ENCODE assay signal across 22 cellular contexts in genomic region chr9:100038472-100038871, GRCh38.
A peak's percentile ranks its signal among the peaks of the same experiment; 100 is the strongest.
DNase-seq lines count a peak whose midpoint lies in the region; ATAC-seq and FAIRE-seq lines count a peak whose summit lies in the region.
"Had no signal": no experiment of that assay in that cellular context is flagged by ENCODE, and none has a peak within 500 bp of the region (broad histone marks: within the 10 kb centered on the region; RNA-seq: fewer than 3 reads in every experiment).

No MANE protein-coding gene starts in this region.

- no peak overlapping the region for H3K4me3 Mint-ChIP-seq in activated T-cell treated with anti-CD3 and anti-CD28 coated beads, Interleukin-2, amount 50 U/mL, for 72 hours
- no peak overlapping the region for H3K4me3 Mint-ChIP-seq in activated T-cell treated with anti-CD3 and anti-CD28 coated beads, Interleukin-2, amount 50 U/mL, for 24 hours
- no peak overlapping the region for H3K4me3 Mint-ChIP-seq in stimulated activated naive B cell treated with anti-CD40 and anti-IgM and Interleukin-4, amounts not matched to agents 10 μg/mL and 1 μg/mL and 100 μg/mL, for 72 hours
- H3K4me3 Mint-ChIP-seq: CD14-positive monocyte; CD4-positive, alpha-beta memory T cell; CD4-positive, CD25-positive, alpha-beta regulatory T cell; CD8-positive, alpha-beta memory T cell had no signal

- peak; percentile 60 for FAIRE-seq in colon (lab: Jason Lieb, UNC)
- FAIRE-seq: A549, GM12878 had no signal

- peaks cover 26 to 44% of the 10 kb centered on the region in 2 donors for H3K36me3 Mint-ChIP-seq in activated T-cell treated with anti-CD3 and anti-CD28 coated beads, Interleukin-2, amount 50 U/mL, for 72 hours (ENCODE audit: insufficient read depth in 2 of 2)
- H3K36me3 Mint-ChIP-seq in activated T-cell treated with anti-CD3 and anti-CD28 coated beads, Interleukin-2, amount 50 U/mL, for 24 hours (ENCODE audit: low read depth): peaks cover 83% of the 10 kb centered on the region
- H3K36me3 Mint-ChIP-seq in stimulated activated naive B cell treated with anti-CD40 and anti-IgM and Interleukin-4, amounts not matched to agents 10 μg/mL and 1 μg/mL and 100 μg/mL, for 72 hours: peaks cover 60 to 71% of the 10 kb centered on the region in 2 donors

- H3K4me1 Mint-ChIP-seq in activated T-cell treated with anti-CD3 and anti-CD28 coated beads, Interleukin-2, amount 50 U/mL, for 72 hours (ENCODE audit: low read depth): peaks cover 6% of the 10 kb centered on the region
- H3K4me1 Mint-ChIP-seq in activated T-cell treated with anti-CD3 and anti-CD28 coated beads, Interleukin-2, amount 50 U/mL, for 24 hours (ENCODE audit: low read depth): peaks cover 43% of the 10 kb centered on the region
- peaks cover 31 to 61% of the 10 kb centered on the region in 2 donors for H3K4me1 Mint-ChIP-seq in stimulated activated naive B cell treated with anti-CD40 and anti-IgM and Interleukin-4, amounts not matched to agents 10 μg/mL and 1 μg/mL and 100 μg/mL, for 72 hours

- H3K27ac Mint-ChIP-seq in activated T-cell treated with anti-CD3 and anti-CD28 coated beads, Interleukin-2, amount 50 U/mL, for 72 hours: peak overlapping the region; percentile 1
- no peak overlapping the region for H3K27ac Mint-ChIP-seq in activated T-cell treated with anti-CD3 and anti-CD28 coated beads, Interleukin-2, amount 50 U/mL, for 24 hours
- H3K27ac Mint-ChIP-seq in stimulated activated naive B cell treated with anti-CD40 and anti-IgM and Interleukin-4, amounts not matched to agents 10 μg/mL and 1 μg/mL and 100 μg/mL, for 72 hours: peak overlapping the region; percentile 53
- H3K27ac Mint-ChIP-seq: CD14-positive monocyte; CD4-positive, alpha-beta memory T cell; CD8-positive, alpha-beta memory T cell had no signal

- no peaks in the 10 kb centered on the region for H3K27me3 Mint-ChIP-seq in activated T-cell treated with anti-CD3 and anti-CD28 coated beads, Interleukin-2, amount 50 U/mL, for 72 hours (ENCODE audit: low read depth)
- no peaks in the 10 kb centered on the region for H3K27me3 Mint-ChIP-seq in activated T-cell treated with anti-CD3 and anti-CD28 coated beads, Interleukin-2, amount 50 U/mL, for 24 hours
- no peaks in the 10 kb centered on the region for H3K27me3 Mint-ChIP-seq in stimulated activated naive B cell treated with anti-CD40 and anti-IgM and Interleukin-4, amounts not matched to agents 10 μg/mL and 1 μg/mL and 100 μg/mL, for 72 hours
- H3K27me3 Mint-ChIP-seq: CD4-positive, alpha-beta memory T cell; CD4-positive, CD25-positive, alpha-beta regulatory T cell; CD8-positive, alpha-beta memory T cell had no signal

- no peak for ATAC-seq in activated T-cell treated with anti-CD3 and anti-CD28 coated beads, Interleukin-2, amount 50 U/mL, for 72 hours (replicated peaks in 1 of 2)
- ATAC-seq in stimulated activated naive B cell treated with anti-CD40 and anti-IgM and Interleukin-4, amounts not matched to agents 10 μg/mL and 1 μg/mL and 100 μg/mL, for 72 hours (replicated peaks): no peak
- ATAC-seq: A549, GM12878 had no signal

- H3K9me3 Mint-ChIP-seq in activated T-cell treated with anti-CD3 and anti-CD28 coated beads, Interleukin-2, amount 50 U/mL, for 72 hours: peaks cover 7 to 15% of the 10 kb centered on the region in 2 donors
- peaks cover 22% of the 10 kb centered on the region for H3K9me3 Mint-ChIP-seq in activated T-cell treated with anti-CD3 and anti-CD28 coated beads, Interleukin-2, amount 50 U/mL, for 24 hours
- peaks cover 7 to 11% of the 10 kb centered on the region in 2 donors for H3K9me3 Mint-ChIP-seq in stimulated activated naive B cell treated with anti-CD40 and anti-IgM and Interleukin-4, amounts not matched to agents 10 μg/mL and 1 μg/mL and 100 μg/mL, for 72 hours

- no peak for DNase-seq in activated T-cell treated with anti-CD3 and anti-CD28 coated beads, Interleukin-2, amount 50 U/mL, for 72 hours
- DNase-seq in activated T-cell treated with anti-CD3 and anti-CD28 coated beads, Interleukin-2, amount 50 U/mL, for 24 hours: no peak
- no peak for DNase-seq in stimulated activated naive B cell treated with anti-CD40 and anti-IgM and Interleukin-4, amounts not matched to agents 10 μg/mL and 1 μg/mL and 100 μg/mL, for 72 hours
- no peak for DNase-seq in NK-92 treated with Interleukin-12 subunit alpha and Interleukin-12 subunit beta, amount 100 ng/mL, for 24 hours (lab: John Stamatoyannopoulos, UW)
- DNase-seq in NCI-H82 (lab: John Stamatoyannopoulos, UW): no peak
- DNase-seq: BE2C; C1 segment of cervical spinal cord; CD4-positive, alpha-beta memory T cell; CD4-positive, CD25-positive, alpha-beta regulatory T cell; CD8-positive, alpha-beta memory T cell; COR-L47; DMS 273 treated with DMSO at 0.1 percent for 48 hours; DMS153; DMS53; DMS79; DND-41; EL; GDM1 had no signal
